ENCODE assay signal across 9 cellular contexts in genomic region chr1:7401814-7402547, GRCh38.
DNase-seq lines count a peak whose midpoint lies in the region; FAIRE-seq and TF ChIP-seq lines count a peak whose summit lies in the region.
"Had no signal": no experiment of that assay in that cellular context is flagged by ENCODE, and none has a peak within 500 bp of the region (broad histone marks: within the 10 kb centered on the region; RNA-seq: fewer than 3 reads in every experiment).

No MANE protein-coding gene starts in this region.

- DNase-seq in AG09319 (ENCODE audit: extremely low read depth, low read depth) (peak; percentile 87), HT1080 (ENCODE audit: low read depth) (peak; percentile 99), caudate nucleus (lab: John Stamatoyannopoulos, UW) (peak in 34 of 61 donors; percentile 7 to 92 (median 40)), mesenteric fat pad (ENCODE audit: low spot score) (peak; percentile 14), frontal cortex (ENCODE audit: low spot score in 2 of 2) (no peak), NCI-H446 (lab: John Stamatoyannopoulos, UW) (no peak)
- no peak for DNase-seq in activated effector memory CD4-positive, alpha-beta T cell treated with Interleukin-2 at 50 U/mL for 16 hours
- DNase-seq in activated T-cell treated with anti-CD3 and anti-CD28 coated beads, Interleukin-2, amount 50 U/mL, for 1 hour, result no peak
- DNase-seq: midbrain had no signal

- no peak for TF ChIP-seq CTCF in AG09319 (IDR thresholded peaks at IDR 0.05; ENCODE audit: low read depth, low read length)

- no peak for FAIRE-seq in frontal cortex (lab: Jason Lieb, UNC)

- H3K27ac ChIP-seq in caudate nucleus (ENCODE audit: low read depth, low read length), result peak overlapping the region; percentile 52

Comparison
In these comparisons a context has a peak if more than half of its experiments do, and no peak if none do; other contexts are left out.
1. DNase-seq: peak in AG09319 (single experiment), HT1080 (single experiment), caudate nucleus (34 of 61) and mesenteric fat pad (single experiment); none in activated effector memory CD4-positive, alpha-beta T cell treated with Interleukin-2 at 50 U/mL for 16 hours (single experiment), frontal cortex (0 of 2), NCI-H446 (0 of 2) and activated T-cell treated with anti-CD3 and anti-CD28 coated beads, Interleukin-2, amount 50 U/mL, for 1 hour (single experiment).